12 cellular contexts compared by ENCODE assay signal in genomic region chr19:40687525-40688016, GRCh38. TPM values are rescaled to one million over a fixed set of nuclear protein-coding genes. Genes with fewer than 3 reads are reported as not detected.
DNase-seq lines count a peak whose midpoint lies in the region; ATAC-seq and TF ChIP-seq lines count a peak whose summit lies in the region.
"Had no signal": no experiment of that assay in that cellular context is flagged by ENCODE, and none has a peak within 500 bp of the region (broad histone marks: within the 10 kb centered on the region; RNA-seq: fewer than 3 reads in every experiment).

No MANE protein-coding gene starts in this region.

- no peaks in the 10 kb centered on the region for H3K36me3 ChIP-seq in PC-3 (ENCODE audit: low read depth, low read length)

- no peak overlapping the region for H3K27ac Mint-ChIP-seq in CD14-positive monocyte
- no peak overlapping the region for H3K27ac Mint-ChIP-seq in stimulated activated naive CD8-positive, alpha-beta T cell treated with anti-CD3 and anti-CD28 coated beads, Interleukin-15, amount 100 ng/mL, for 72 hours
- H3K27ac Mint-ChIP-seq: IgD-negative memory B cell had no signal

- BruUV-seq in PC-3 (replicated peaks; lab: Mats Ljungman, UMichigan), result no TSS peak

- DNase-seq in CD14-positive monocyte (ENCODE audit: low spot score) (peak; percentile 66), PC-3 (no peak), fibroblast of the aortic adventitia (ENCODE audit: low read depth) (peak; percentile 92), posterior vena cava (ENCODE audit: low spot score) (peak; percentile 96), GM19238 (ENCODE audit: insufficient read length, low spot score) (no peak)
- DNase-seq in stimulated activated naive CD8-positive, alpha-beta T cell treated with anti-CD3 and anti-CD28 coated beads, Interleukin-15, amount 100 ng/mL, for 72 hours, result no peak
- DNase-seq: activated CD8-positive, alpha-beta memory T cell treated with anti-CD3 and anti-CD28 coated beads, Interleukin-2, amount 50 U/mL, for 4 hours; DND-41 had no signal

- H2AFZ ChIP-seq in PC-3 (ENCODE audit: low read length), result no peak overlapping the region

- H3K4me2 ChIP-seq in PC-3 (ENCODE audit: low read length), result 0 out of 2 replicates have a peak overlapping the region, but pooled peaks have one; percentile 98

- peaks cover 25% of the 10 kb centered on the region for H3K79me2 ChIP-seq in PC-3 (ENCODE audit: low read length)

- POLR2A ChIA-PET in PC-3 (lab: Charles Lee; ENCODE audit: unreplicated experiment), result no interaction called here

- peaks cover 0 to 1% (median 0%) of the 10 kb centered on the region in 3 donors for H3K27me3 Mint-ChIP-seq in CD14-positive monocyte (ENCODE audit: low read depth in 3 of 3)
- no peaks in the 10 kb centered on the region for H3K27me3 Mint-ChIP-seq in stimulated activated naive CD8-positive, alpha-beta T cell treated with anti-CD3 and anti-CD28 coated beads, Interleukin-15, amount 100 ng/mL, for 72 hours
- H3K27me3 Mint-ChIP-seq: IgD-negative memory B cell had no signal

- H3K4me3 Mint-ChIP-seq in CD14-positive monocyte, result no peak overlapping the region
- no peak overlapping the region for H3K4me3 Mint-ChIP-seq in stimulated activated naive CD8-positive, alpha-beta T cell treated with anti-CD3 and anti-CD28 coated beads, Interleukin-15, amount 100 ng/mL, for 72 hours
- H3K4me3 Mint-ChIP-seq: IgD-negative memory B cell had no signal

- no peaks in the 10 kb centered on the region for H3K9me3 ChIP-seq in PC-3 (ENCODE audit: low read length)

- H3K4me1 Mint-ChIP-seq in CD14-positive monocyte, result peaks cover 7% of the 10 kb centered on the region
- peaks cover 12% of the 10 kb centered on the region for H3K4me1 Mint-ChIP-seq in stimulated activated naive CD8-positive, alpha-beta T cell treated with anti-CD3 and anti-CD28 coated beads, Interleukin-15, amount 100 ng/mL, for 72 hours

- no peaks in the 10 kb centered on the region for H3K9me2 ChIP-seq in PC-3 (replicated peaks; ENCODE audit: low read length)

- TF ChIP-seq CTCF in CD14-positive monocyte (IDR thresholded peaks at IDR 0.05) (no peak), PC-3 (conservative IDR thresholded peaks at IDR 0.05; ENCODE audit: low read depth, low read length) (no peak), fibroblast of the aortic adventitia (IDR thresholded peaks at IDR 0.05; ENCODE audit: insufficient read depth, low read length) (no peak)

- H3F3A ChIP-seq in PC-3 (ENCODE audit: low read length, unreplicated experiment), result no peaks in the 10 kb centered on the region

- H4K20me1 ChIP-seq in PC-3 (ENCODE audit: low read length), result no peaks in the 10 kb centered on the region

- H3K27ac ChIP-seq in PC-3 (ENCODE audit: low read length), result no peak overlapping the region

- no peak overlapping the region for H3K4me3 ChIP-seq in PC-3 (ENCODE audit: low read length)
- H3K4me3 ChIP-seq in fibroblast of the aortic adventitia (ENCODE audit: low read depth, low read length), result peak overlapping the region; percentile 100

- intact Hi-C loops in CD14-positive monocyte (cut with micrococcal nuclease) (no loop called here), PC-3 (cut with micrococcal nuclease) (no loop called here), posterior vena cava (cut with DNase I) (no loop called here)

- H3K27me3 ChIP-seq in PC-3 (ENCODE audit: low read length), result no peaks in the 10 kb centered on the region

- no peak for ATAC-seq in PC-3
- no peak for ATAC-seq in GM21526 (IDR thresholded peaks at IDR 0.05; ENCODE audit: low FRiP score, unreplicated experiment)
- ATAC-seq in GM21529 (IDR thresholded peaks at IDR 0.05; ENCODE audit: unreplicated experiment), result no peak
- no peak for ATAC-seq in stimulated activated naive CD8-positive, alpha-beta T cell treated with anti-CD3 and anti-CD28 coated beads, Interleukin-15, amount 100 ng/mL, for 72 hours
- ATAC-seq: Panc1 had no signal

- H3K36me3 Mint-ChIP-seq in CD14-positive monocyte, result peaks cover 19 to 32% of the 10 kb centered on the region in 2 donors

- H3K9me3 Mint-ChIP-seq in CD14-positive monocyte, result peaks cover 0 to 4% (median 0%) of the 10 kb centered on the region in 7 donors
- no peaks in the 10 kb centered on the region for H3K9me3 Mint-ChIP-seq in stimulated activated naive CD8-positive, alpha-beta T cell treated with anti-CD3 and anti-CD28 coated beads, Interleukin-15, amount 100 ng/mL, for 72 hours
- H3K9me3 Mint-ChIP-seq: IgD-negative memory B cell had no signal

- no peak overlapping the region for H3K9ac ChIP-seq in PC-3 (ENCODE audit: low read length)

- H3K4me1 ChIP-seq in PC-3 (ENCODE audit: insufficient read depth, low read length), result peaks cover 24% of the 10 kb centered on the region

- CTCF ChIA-PET in PC-3 (lab: Charles Lee), result no interaction called here

RNA-seq across cellular contexts. Expression of gene NUMBL, which starts 2.9 kb away (rescaled TPM):
- under 1 TPM; 0.12 to 0.45 TPM for polyA plus RNA-seq in CD14-positive monocyte
- 14.5 and 21.4 TPM in 2 replicates for total RNA-seq in PC-3 (2014; rRNA removed)
- 51.4 and 251 TPM in 2 replicates for total RNA-seq in fibroblast of the aortic adventitia (ENCODE audit: low replicate concordance)
- 10 to 100 TPM; 54.0 to 62.6 TPM for total RNA-seq in posterior vena cava

RNA-seq across cellular contexts. Expression of gene COQ8B, which starts 29.1 kb away (rescaled TPM):
- 10 to 100 TPM; 16.0 to 23.4 TPM for polyA plus RNA-seq in CD14-positive monocyte
- total RNA-seq in PC-3 (2014; rRNA removed), result 17.2 and 19.5 TPM in 2 replicates
- total RNA-seq in fibroblast of the aortic adventitia (ENCODE audit: low replicate concordance), result 19.5 and 29.5 TPM in 2 replicates
- total RNA-seq in posterior vena cava, result 10 to 100 TPM; 21.5 to 29.9 TPM

RNA-seq across cellular contexts. Expression of gene ITPKC, which starts 29.3 kb away (rescaled TPM):
- polyA plus RNA-seq in CD14-positive monocyte, result 1 to 10 TPM; 2.7 to 2.9 TPM
- total RNA-seq in PC-3 (2014; rRNA removed) (28.4 and 44.2 TPM in 2 replicates), fibroblast of the aortic adventitia (ENCODE audit: low replicate concordance) (12.7 and 15.2 TPM in 2 replicates), posterior vena cava (10 to 100 TPM; 18.9 to 19.4 TPM)

Comparison
In these comparisons a context has a peak if more than half of its experiments do, and no peak if none do; other contexts are left out.
1. DNase-seq: peak in CD14-positive monocyte (single experiment), fibroblast of the aortic adventitia (single experiment) and posterior vena cava (single experiment); none in PC-3 (single experiment), GM19238 (single experiment) and stimulated activated naive CD8-positive, alpha-beta T cell treated with anti-CD3 and anti-CD28 coated beads, Interleukin-15, amount 100 ng/mL, for 72 hours (0 of 2).